8 cellular contexts compared by ENCODE assay signal in genomic region chr7:82481499-82482097, GRCh38. TPM values are rescaled to one million over a fixed set of nuclear protein-coding genes. Genes with fewer than 3 reads are reported as not detected.
DNase-seq lines count a peak whose midpoint lies in the region; ATAC-seq and TF ChIP-seq lines count a peak whose summit lies in the region.

No MANE protein-coding gene starts in this region.

- H3K27ac ChIP-seq in left lung = no peak overlapping the region
- no peak overlapping the region for H3K27ac ChIP-seq in CD8-positive, alpha-beta memory T cell (ENCODE audit: low read depth, low read length)

- ATAC-seq in GM18867 (IDR thresholded peaks at IDR 0.05; ENCODE audit: unreplicated experiment) (peak; percentile 82), left lung (no peak)
- no peak for ATAC-seq in stimulated activated naive CD8-positive, alpha-beta T cell treated with anti-CD3 and anti-CD28 coated beads, Interleukin-15, Interleukin-2, amounts not matched to agents 100 U/mL and 50 U/mL, for 24 hours

- TF ChIP-seq CTCF in CD14-positive monocyte (IDR thresholded peaks at IDR 0.05) (peak; percentile 70), astrocyte of the cerebellum (IDR thresholded peaks at IDR 0.05; ENCODE audit: low read depth, low read length, missing control alignments) (peak; percentile 59), left lung (IDR thresholded peaks at IDR 0.05) (peak; percentile 27 to 70)

- no peaks in the 10 kb centered on the region for H3K27me3 ChIP-seq in left lung
- no peaks in the 10 kb centered on the region for H3K27me3 ChIP-seq in CD8-positive, alpha-beta memory T cell (ENCODE audit: insufficient read depth, low read length, poor library complexity, severe bottlenecking)

- H3K4me3 Mint-ChIP-seq in CD14-positive monocyte = no peak overlapping the region
- no peak overlapping the region for H3K4me3 Mint-ChIP-seq in CD8-positive, alpha-beta memory T cell

- POLR2A ChIA-PET in CD8-positive, alpha-beta memory T cell (lab: Charles Lee) = no interaction called here

- H3K27me3 Mint-ChIP-seq in CD14-positive monocyte (ENCODE audit: low read depth in 3 of 3) = no peaks in the 10 kb centered on the region
- H3K27me3 Mint-ChIP-seq in CD8-positive, alpha-beta memory T cell = no peaks in the 10 kb centered on the region

- DNase-seq in CD14-positive monocyte (ENCODE audit: low spot score) (no peak), Kasumi-1 (lab: John Stamatoyannopoulos, UW) (peak; percentile 38 to 63), astrocyte of the cerebellum (ENCODE audit: low read depth) (peak; percentile 9), left lung (no peak), mucosa of gallbladder (ENCODE audit: low spot score) (no peak)
- DNase-seq in CD8-positive, alpha-beta memory T cell = no peak
- no peak for DNase-seq in stimulated activated naive CD8-positive, alpha-beta T cell treated with anti-CD3 and anti-CD28 coated beads, Interleukin-15, Interleukin-2, amounts not matched to agents 100 U/mL and 50 U/mL, for 24 hours

- H3K36me3 Mint-ChIP-seq in CD14-positive monocyte = no peaks in the 10 kb centered on the region
- H3K36me3 Mint-ChIP-seq in CD8-positive, alpha-beta memory T cell = no peaks in the 10 kb centered on the region

- in situ Hi-C loops in astrocyte of the cerebellum (cut with HindIII; ENCODE audit: low sequenced_read_pairs) = no loop called here

- H3K27ac Mint-ChIP-seq in CD14-positive monocyte = no peak overlapping the region
- H3K27ac Mint-ChIP-seq in CD8-positive, alpha-beta memory T cell = no peak overlapping the region

- H3K4me3 ChIP-seq in astrocyte of the cerebellum (ENCODE audit: low read depth, low read length) = no peak overlapping the region
- no peak overlapping the region for H3K4me3 ChIP-seq in left lung
- H3K4me3 ChIP-seq in CD8-positive, alpha-beta memory T cell (ENCODE audit: low read length) = no peak overlapping the region

- no peaks in the 10 kb centered on the region for H3K4me1 Mint-ChIP-seq in CD14-positive monocyte
- no peaks in the 10 kb centered on the region for H3K4me1 Mint-ChIP-seq in CD8-positive, alpha-beta memory T cell

- intact Hi-C loops in CD14-positive monocyte (cut with micrococcal nuclease) = no loop called here
- intact Hi-C loops in left lung (cut with DNase I) = no loop called here

- CTCF ChIA-PET in CD8-positive, alpha-beta memory T cell (lab: Charles Lee) = no interaction called here

- peaks cover 0 to 4% of the 10 kb centered on the region in 2 donors for H3K9me3 ChIP-seq in left lung
- H3K9me3 ChIP-seq in CD8-positive, alpha-beta memory T cell (ENCODE audit: low read length) = no peaks in the 10 kb centered on the region

- H3K4me1 ChIP-seq in left lung = no peaks in the 10 kb centered on the region
- H3K4me1 ChIP-seq in CD8-positive, alpha-beta memory T cell (ENCODE audit: insufficient read depth, low read length) = no peaks in the 10 kb centered on the region

- H3K36me3 ChIP-seq in left lung = no peaks in the 10 kb centered on the region
- H3K36me3 ChIP-seq in CD8-positive, alpha-beta memory T cell (ENCODE audit: insufficient read depth, low read length) = no peaks in the 10 kb centered on the region

- H3K9me3 Mint-ChIP-seq in CD14-positive monocyte = peaks cover 0 to 4% (median 0%) of the 10 kb centered on the region in 7 donors
- peaks cover 0 to 4% (median 3%) of the 10 kb centered on the region in 5 donors for H3K9me3 Mint-ChIP-seq in CD8-positive, alpha-beta memory T cell

RNA-seq across cellular contexts. Expression of gene CACNA2D1, which starts 38.0 kb away (rescaled TPM):
- under 1 TPM in 1 of 2 donors, not detected in 1; 0.02 TPM for polyA plus RNA-seq in CD14-positive monocyte
- total RNA-seq in left lung = 10 to 100 TPM; 10.7 to 11.5 TPM
- total RNA-seq in mucosa of gallbladder = 17.2 TPM
- total RNA-seq in CD8-positive, alpha-beta memory T cell = not detected
- polyA plus RNA-seq in CD8-positive, alpha-beta memory T cell = not detected

Comparison
In these comparisons a context has a peak if more than half of its experiments do, and no peak if none do; other contexts are left out.
1. DNase-seq: peak in Kasumi-1 (2 of 2) and astrocyte of the cerebellum (single experiment); none in CD14-positive monocyte (single experiment), left lung (0 of 2), mucosa of gallbladder (single experiment), CD8-positive, alpha-beta memory T cell (0 of 5) and stimulated activated naive CD8-positive, alpha-beta T cell treated with anti-CD3 and anti-CD28 coated beads, Interleukin-15, Interleukin-2, amounts not matched to agents 100 U/mL and 50 U/mL, for 24 hours (single experiment).
2. RNA of gene CACNA2D1, which starts 38.0 kb away (total RNA-seq): 17.2 TPM in mucosa of gallbladder (single experiment) and 10.7 to 11.5 TPM in left lung; not detected in CD8-positive, alpha-beta memory T cell; every median in the first group is over 10 times any median in the second.
3. Peak in every context shown above with its lines, with median percentiles within 50 percentile points of each other: CTCF ChIP-seq.